2 cellular contexts compared by ENCODE assay signal in the genomic region with DNA sequence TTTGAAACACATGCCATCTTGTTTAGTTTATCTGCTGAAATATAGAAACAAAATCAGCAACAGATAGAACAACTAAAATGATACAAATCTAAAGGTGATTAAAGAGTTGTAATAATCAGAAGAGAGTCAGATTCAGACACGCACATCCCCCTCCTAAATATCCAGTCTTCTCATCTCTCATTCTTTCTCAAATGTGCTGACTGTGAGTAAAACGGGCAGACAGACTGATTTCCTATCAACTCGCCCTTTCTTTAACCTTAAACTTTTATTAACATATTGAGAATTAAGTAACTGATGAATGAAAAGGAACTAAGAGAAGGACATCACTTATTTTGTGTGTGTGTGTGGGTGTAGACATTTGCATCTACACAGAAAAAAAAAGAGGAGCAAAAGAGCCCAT.
A peak's percentile ranks its signal among the peaks of the same experiment; 100 is the strongest.
TF ChIP-seq lines count a peak whose summit lies in the region.

No MANE protein-coding gene starts in this region.

TF ChIP-seq in HepG2, 621 proteins besides CTCF, POLR2A, EP300 and RAD21:
- TF ChIP-seq MAFF (IDR thresholded peaks at IDR 0.05; ENCODE audit: low read depth, low read length) (peak; percentile 90), MAFK (conservative IDR thresholded peaks at IDR 0.05 in 1 of 2, IDR thresholded peaks at IDR 0.05 in 1 of 2; ENCODE audit: low read length in 2 of 2) (peak; percentile 91 to 94), NR2C2 (CRISPR knock-in tag; IDR thresholded peaks at IDR 0.05; ENCODE audit: borderline replicate concordance) (no peak)
TF ChIP-seq in HepG2: peak in this region for 2.

TF ChIP-seq in K562, 482 proteins besides CTCF, POLR2A, EP300 and RAD21:
- TF ChIP-seq ZNF76 (CRISPR knock-in tag; IDR thresholded peaks at IDR 0.05; ENCODE audit: borderline replicate concordance) (no peak), MAFF (IDR thresholded peaks at IDR 0.05; ENCODE audit: low read length) (peak; percentile 39), HNRNPH1 (optimal IDR thresholded peaks at IDR 0.05; ENCODE audit: low read depth, low read length) (no peak), ZNF316 (IDR thresholded peaks at IDR 0.05) (peak; percentile 41; the same call in 1 of the 2 replicates)
TF ChIP-seq in K562: peak in this region for 2.
